ENCODE assay signal across 20 cellular contexts in genomic region chr3:188682316-188682715, GRCh38.
DNase-seq lines count a peak whose midpoint lies in the region; ATAC-seq and TF ChIP-seq lines count a peak whose summit lies in the region.
"Had no signal": no experiment of that assay in that cellular context is flagged by ENCODE, and none has a peak within 500 bp of the region (broad histone marks: within the 10 kb centered on the region; RNA-seq: fewer than 3 reads in every experiment).

No MANE protein-coding gene starts in this region.

- no peak overlapping the region for H3K4me3 Mint-ChIP-seq in activated T-cell treated with anti-CD3 and anti-CD28 coated beads, Interleukin-2, amount 50 U/mL, for 72 hours
- no peak overlapping the region for H3K4me3 Mint-ChIP-seq in activated T-cell treated with anti-CD3 and anti-CD28 coated beads, Interleukin-2, amount 50 U/mL, for 4 hours
- no peak overlapping the region for H3K4me3 Mint-ChIP-seq in activated T-helper 1 cell treated with anti-CD3 and anti-CD28 coated beads, Interleukin-12 subunit alpha, Interleukin-12 subunit beta, Interleukin-2, Interleukin-4 antibody, amounts not matched to agents 30 ng/mL and 10 ng/mL and 1 ng/mL, durations not matched to agents 14 hours and 24 hours and 36 hours
- H3K4me3 Mint-ChIP-seq in activated CD4-positive, alpha-beta T cell treated with anti-CD3 and anti-CD28 coated beads, Interleukin-2, amount 10 ng/mL, durations not matched to agents 7 days and 5 days, result no peak overlapping the region
- H3K4me3 Mint-ChIP-seq: activated CD4-positive, alpha-beta T cell treated with anti-CD3 and anti-CD28 coated beads, Interleukin-2, amount 10 ng/mL, durations not matched to agents 24 days and 14 days; activated naive CD8-positive, alpha-beta T cell; CD4-positive, alpha-beta T cell; endodermal cell; H9 had no signal

- POLR2A ChIA-PET in activated CD4-positive, alpha-beta T cell treated with anti-CD3 and anti-CD28 coated beads, Interleukin-2, amount 10 ng/mL, durations not matched to agents 7 days and 5 days (lab: Charles Lee), result no interaction called here

- H3K27ac Mint-ChIP-seq in activated T-cell treated with anti-CD3 and anti-CD28 coated beads, Interleukin-2, amount 50 U/mL, for 72 hours, result peak overlapping the region; percentile 85
- peak overlapping the region; percentile 35 for H3K27ac Mint-ChIP-seq in activated T-helper 1 cell treated with anti-CD3 and anti-CD28 coated beads, Interleukin-12 subunit alpha, Interleukin-12 subunit beta, Interleukin-2, Interleukin-4 antibody, amounts not matched to agents 30 ng/mL and 10 ng/mL and 1 ng/mL, durations not matched to agents 14 hours and 24 hours and 36 hours
- no peak overlapping the region for H3K27ac Mint-ChIP-seq in activated CD4-positive, alpha-beta T cell treated with anti-CD3 and anti-CD28 coated beads, Interleukin-2, amount 10 ng/mL, durations not matched to agents 7 days and 5 days
- H3K27ac Mint-ChIP-seq: activated naive CD8-positive, alpha-beta T cell; CD4-positive, alpha-beta T cell; endodermal cell; H9 had no signal

- H3K4me3 ChIP-seq in right atrium auricular region (no peak overlapping the region), skeletal muscle tissue (ENCODE audit: low read length in 3 of 3) (no peak overlapping the region), H7 (ENCODE audit: insufficient read depth, low read depth, low read length) (no peak overlapping the region)
- H3K4me3 ChIP-seq: cardiac muscle cell, ovary, uterus had no signal

- H3K4me1 Mint-ChIP-seq in activated T-cell treated with anti-CD3 and anti-CD28 coated beads, Interleukin-2, amount 50 U/mL, for 72 hours (ENCODE audit: low read depth), result peaks cover 46% of the 10 kb centered on the region
- peaks cover 24% of the 10 kb centered on the region for H3K4me1 Mint-ChIP-seq in activated T-cell treated with anti-CD3 and anti-CD28 coated beads, Interleukin-2, amount 50 U/mL, for 4 hours (ENCODE audit: low read depth)
- peaks cover 32% of the 10 kb centered on the region for H3K4me1 Mint-ChIP-seq in activated T-helper 1 cell treated with anti-CD3 and anti-CD28 coated beads, Interleukin-12 subunit alpha, Interleukin-12 subunit beta, Interleukin-2, Interleukin-4 antibody, amounts not matched to agents 30 ng/mL and 10 ng/mL and 1 ng/mL, durations not matched to agents 14 hours and 24 hours and 36 hours (ENCODE audit: low read depth)
- peaks cover 5% of the 10 kb centered on the region for H3K4me1 Mint-ChIP-seq in activated CD4-positive, alpha-beta T cell treated with anti-CD3 and anti-CD28 coated beads, Interleukin-2, amount 10 ng/mL, durations not matched to agents 7 days and 5 days

- intact Hi-C loops in activated T-helper 1 cell treated with anti-CD3 and anti-CD28 coated beads, Interleukin-12 subunit alpha, Interleukin-12 subunit beta, Interleukin-2, Interleukin-4 antibody, amounts not matched to agents 30 ng/mL and 10 ng/mL and 1 ng/mL, durations not matched to agents 14 hours and 24 hours and 36 hours (cut with micrococcal nuclease), result loop anchor here (2.0 to 5.0 kb wide), 5 partner anchors 98 to 940 kb away; no protein-coding TSS in a partner anchor

- peak overlapping the region; percentile 57 to 74 for H3K27ac ChIP-seq in right atrium auricular region
- H3K27ac ChIP-seq in skeletal muscle tissue (ENCODE audit: low read depth, low read length), result peak overlapping the region; percentile 72
- H3K27ac ChIP-seq: cardiac muscle cell, ovary, uterus had no signal

- H3K9ac ChIP-seq in skeletal muscle tissue (ENCODE audit: low read depth in 1 of 3, low read length in 3 of 3), result peak overlapping the region in 1 of 3 donors; percentile 16

- no peak for TF ChIP-seq CTCF in right atrium auricular region (IDR thresholded peaks at IDR 0.05)

- H3K27me3 Mint-ChIP-seq in activated T-cell treated with anti-CD3 and anti-CD28 coated beads, Interleukin-2, amount 50 U/mL, for 72 hours (ENCODE audit: low read depth), result no peaks in the 10 kb centered on the region
- no peaks in the 10 kb centered on the region for H3K27me3 Mint-ChIP-seq in activated T-cell treated with anti-CD3 and anti-CD28 coated beads, Interleukin-2, amount 50 U/mL, for 4 hours (ENCODE audit: low read depth)
- no peaks in the 10 kb centered on the region for H3K27me3 Mint-ChIP-seq in activated T-helper 1 cell treated with anti-CD3 and anti-CD28 coated beads, Interleukin-12 subunit alpha, Interleukin-12 subunit beta, Interleukin-2, Interleukin-4 antibody, amounts not matched to agents 30 ng/mL and 10 ng/mL and 1 ng/mL, durations not matched to agents 14 hours and 24 hours and 36 hours (ENCODE audit: insufficient read depth)
- H3K27me3 Mint-ChIP-seq in activated CD4-positive, alpha-beta T cell treated with anti-CD3 and anti-CD28 coated beads, Interleukin-2, amount 10 ng/mL, durations not matched to agents 7 days and 5 days, result no peaks in the 10 kb centered on the region
- H3K27me3 Mint-ChIP-seq: activated CD4-positive, alpha-beta T cell treated with anti-CD3 and anti-CD28 coated beads, Interleukin-2, amount 10 ng/mL, durations not matched to agents 24 days and 14 days; activated naive CD8-positive, alpha-beta T cell; CD4-positive, alpha-beta T cell had no signal

- H3K4me1 ChIP-seq in right atrium auricular region (peaks cover 0 to 68% of the 10 kb centered on the region in 2 donors), skeletal muscle tissue (ENCODE audit: control insufficient read depth in 3 of 3, insufficient read depth in 3 of 3, low read length in 3 of 3) (peaks cover 13 to 34% (median 16%) of the 10 kb centered on the region in 3 donors)

- H3K9me3 ChIP-seq in right atrium auricular region (no peaks in the 10 kb centered on the region), skeletal muscle tissue (ENCODE audit: control insufficient read depth in 3 of 3, low read length in 3 of 3) (no peaks in the 10 kb centered on the region)
- H3K9me3 ChIP-seq: ovary, uterus had no signal

- H3K36me3 Mint-ChIP-seq in activated T-cell treated with anti-CD3 and anti-CD28 coated beads, Interleukin-2, amount 50 U/mL, for 72 hours (ENCODE audit: insufficient read depth in 2 of 2), result peaks cover 2 to 3% of the 10 kb centered on the region in 2 donors
- peaks cover 13% of the 10 kb centered on the region for H3K36me3 Mint-ChIP-seq in activated T-cell treated with anti-CD3 and anti-CD28 coated beads, Interleukin-2, amount 50 U/mL, for 4 hours (ENCODE audit: insufficient read depth)
- peaks cover 12% of the 10 kb centered on the region for H3K36me3 Mint-ChIP-seq in activated T-helper 1 cell treated with anti-CD3 and anti-CD28 coated beads, Interleukin-12 subunit alpha, Interleukin-12 subunit beta, Interleukin-2, Interleukin-4 antibody, amounts not matched to agents 30 ng/mL and 10 ng/mL and 1 ng/mL, durations not matched to agents 14 hours and 24 hours and 36 hours (ENCODE audit: low read depth)
- H3K36me3 Mint-ChIP-seq in activated CD4-positive, alpha-beta T cell treated with anti-CD3 and anti-CD28 coated beads, Interleukin-2, amount 10 ng/mL, durations not matched to agents 7 days and 5 days (ENCODE audit: low read depth), result peaks cover 2% of the 10 kb centered on the region

- CTCF ChIA-PET in activated CD4-positive, alpha-beta T cell treated with anti-CD3 and anti-CD28 coated beads, Interleukin-2, amount 10 ng/mL, durations not matched to agents 7 days and 5 days (lab: Charles Lee), result interaction anchor here (0.6 kb wide), 1 partner anchor 9 kb away, joined by 7 read pairs; no protein-coding TSS in a partner anchor

- H3K9me3 Mint-ChIP-seq in activated T-cell treated with anti-CD3 and anti-CD28 coated beads, Interleukin-2, amount 50 U/mL, for 72 hours, result peaks cover 0 to 2% of the 10 kb centered on the region in 2 donors
- no peaks in the 10 kb centered on the region for H3K9me3 Mint-ChIP-seq in activated T-cell treated with anti-CD3 and anti-CD28 coated beads, Interleukin-2, amount 50 U/mL, for 4 hours
- H3K9me3 Mint-ChIP-seq in activated T-helper 1 cell treated with anti-CD3 and anti-CD28 coated beads, Interleukin-12 subunit alpha, Interleukin-12 subunit beta, Interleukin-2, Interleukin-4 antibody, amounts not matched to agents 30 ng/mL and 10 ng/mL and 1 ng/mL, durations not matched to agents 14 hours and 24 hours and 36 hours, result no peaks in the 10 kb centered on the region
- H3K9me3 Mint-ChIP-seq in activated CD4-positive, alpha-beta T cell treated with anti-CD3 and anti-CD28 coated beads, Interleukin-2, amount 10 ng/mL, durations not matched to agents 7 days and 5 days, result no peaks in the 10 kb centered on the region
- H3K9me3 Mint-ChIP-seq: CD4-positive, alpha-beta T cell; endodermal cell had no signal

- H3K27me3 ChIP-seq in right atrium auricular region, result no peaks in the 10 kb centered on the region
- no peaks in the 10 kb centered on the region for H3K27me3 ChIP-seq in skeletal muscle tissue (ENCODE audit: control insufficient read depth in 3 of 3, insufficient read depth in 3 of 3, low read length in 3 of 3)
- no peaks in the 10 kb centered on the region for H3K27me3 ChIP-seq in H7 (ENCODE audit: control insufficient read depth, insufficient read depth, low read length)
- H3K27me3 ChIP-seq: cardiac muscle cell, ovary, uterus had no signal

- DNase-seq in activated T-cell treated with anti-CD3 and anti-CD28 coated beads, Interleukin-2, amount 50 U/mL, for 72 hours, result no peak
- DNase-seq in activated T-cell treated with anti-CD3 and anti-CD28 coated beads, Interleukin-2, amount 50 U/mL, for 4 hours, result no peak
- no peak for DNase-seq in activated T-helper 1 cell treated with anti-CD3 and anti-CD28 coated beads, Interleukin-12 subunit alpha, Interleukin-12 subunit beta, Interleukin-2, Interleukin-4 antibody, amounts not matched to agents 30 ng/mL and 10 ng/mL and 1 ng/mL, durations not matched to agents 14 hours and 24 hours and 36 hours (ENCODE audit: low spot score)
- DNase-seq in right atrium auricular region (ENCODE audit: low spot score) (no peak), NCI-H187 (lab: John Stamatoyannopoulos, UW) (no peak), H7 (no peak)
- no peak for DNase-seq in activated CD4-positive, alpha-beta T cell treated with anti-CD3 and anti-CD28 coated beads, Interleukin-2, amount 10 ng/mL, durations not matched to agents 7 days and 5 days
- DNase-seq: activated CD4-positive, alpha-beta T cell treated with anti-CD3 and anti-CD28 coated beads, Interleukin-2, amount 10 ng/mL, durations not matched to agents 24 days and 14 days; CD4-positive, alpha-beta T cell; DND-41; endodermal cell; H9; KBM-7; NCI-H1092 treated with DMSO at 0.1 percent for 48 hours; ovary; stimulated activated CD4-positive, alpha-beta T cell treated with anti-CD3 and anti-CD28 coated beads, Interleukin-12 subunit alpha, Interleukin-12 subunit beta, amount 100 ng/mL, for 4 hours; uterus had no signal

- H3K36me3 ChIP-seq in right atrium auricular region (no peaks in the 10 kb centered on the region), skeletal muscle tissue (ENCODE audit: control insufficient read depth in 3 of 3, insufficient read depth in 3 of 3, low read length in 3 of 3) (no peaks in the 10 kb centered on the region), H7 (replicated peaks; ENCODE audit: control insufficient read depth, insufficient read depth, low read length) (no peaks in the 10 kb centered on the region)
- H3K36me3 ChIP-seq: cardiac muscle cell, ovary, uterus had no signal

- ATAC-seq in activated T-cell treated with anti-CD3 and anti-CD28 coated beads, Interleukin-2, amount 50 U/mL, for 72 hours (replicated peaks in 1 of 2), result no peak
- no peak for ATAC-seq in activated T-cell treated with anti-CD3 and anti-CD28 coated beads, Interleukin-2, amount 50 U/mL, for 4 hours
